Comparison of ENCODE assay signal across 2 cellular contexts in genomic region chr6:131062245-131063027, GRCh38.
TF ChIP-seq lines count a peak whose summit lies in the region.

No MANE protein-coding gene starts in this region.

TF ChIP-seq in HEK293, 187 proteins besides CTCF, POLR2A, EP300 and RAD21 (continued from another document and continues in another):
- TF ChIP-seq PRDM10 (tag by site-specific recombination; IDR thresholded peaks at IDR 0.05) (peak; percentile 47), OVOL3 (tag by site-specific recombination; IDR thresholded peaks at IDR 0.05) (no peak), AEBP2 (tag by site-specific recombination; IDR thresholded peaks at IDR 0.05; ENCODE audit: borderline replicate concordance) (no peak), KLF8 (tag by site-specific recombination; IDR thresholded peaks at IDR 0.05) (no peak), GLIS2 (tag by site-specific recombination; IDR thresholded peaks at IDR 0.05) (peak; percentile 68), ZSCAN4 (tag by site-specific recombination; IDR thresholded peaks at IDR 0.05) (no peak), BCL6B (tag by site-specific recombination; IDR thresholded peaks at IDR 0.05) (no peak), KLF7 (tag by site-specific recombination; IDR thresholded peaks at IDR 0.05; ENCODE audit: borderline replicate concordance) (0 out of 2 replicates have a peak, but pooled peaks have one; percentile 16), ZNF549 (tag by site-specific recombination; IDR thresholded peaks at IDR 0.05) (no peak), ZNF76 (tag by site-specific recombination; IDR thresholded peaks at IDR 0.05; ENCODE audit: borderline replicate concordance, low read depth) (no peak), ZNF426 (tag by site-specific recombination; IDR thresholded peaks at IDR 0.05) (no peak), ZNF843 (tag by site-specific recombination; IDR thresholded peaks at IDR 0.05) (no peak), ZBTB21 (tag by site-specific recombination; IDR thresholded peaks at IDR 0.05) (no peak), ZBTB10 (tag by site-specific recombination; IDR thresholded peaks at IDR 0.05) (peak; percentile 76), ZNF169 (tag by site-specific recombination; IDR thresholded peaks at IDR 0.05) (no peak)

TF ChIP-seq in GM12878, 131 proteins besides CTCF, POLR2A, EP300 and RAD21 (continued from another document):
- TF ChIP-seq SPI1 (IDR thresholded peaks at IDR 0.05; ENCODE audit: borderline replicate concordance, insufficient read depth, low read depth, low read length): no peak
- no peak for TF ChIP-seq PAX5 (IDR thresholded peaks at IDR 0.05; ENCODE audit: borderline replicate concordance, low read depth, low read length)
- TF ChIP-seq POU2F2 (IDR thresholded peaks at IDR 0.05; ENCODE audit: borderline replicate concordance, low read depth, low read length): no peak
- no peak for TF ChIP-seq NR2C2 (IDR thresholded peaks at IDR 0.05; ENCODE audit: borderline replicate concordance, control insufficient read depth, insufficient read length, low read depth)
- no peak for TF ChIP-seq CUX1 (IDR thresholded peaks at IDR 0.05; ENCODE audit: insufficient replicate concordance, low read depth, low read length)
- TF ChIP-seq MTA3 (IDR thresholded peaks at IDR 0.05; ENCODE audit: borderline replicate concordance, low read length): no peak
- TF ChIP-seq BHLHE40 (IDR thresholded peaks at IDR 0.05; ENCODE audit: borderline replicate concordance in 1 of 2, low read depth in 2 of 2, low read length in 1 of 2): peak in 1 of 2 experiments; percentile 34; a peak in 2 of 4 replicates
- peak; percentile 94 for TF ChIP-seq BACH1 (IDR thresholded peaks at IDR 0.05; ENCODE audit: borderline replicate concordance)
- no peak for TF ChIP-seq RELA (IDR thresholded peaks at IDR 0.05; ENCODE audit: borderline replicate concordance, partially characterized antibody)
- TF ChIP-seq WRNIP1 (IDR thresholded peaks at IDR 0.05; ENCODE audit: borderline replicate concordance, low read depth, low read length): no peak
- TF ChIP-seq BCL3 (IDR thresholded peaks at IDR 0.05; ENCODE audit: borderline replicate concordance, insufficient read depth, low read depth, low read length, poor library complexity, severe bottlenecking): no peak
- no peak for TF ChIP-seq NFIC (IDR thresholded peaks at IDR 0.05; ENCODE audit: low read depth, low read length)
- no peak for TF ChIP-seq ZBED1 (IDR thresholded peaks at IDR 0.05; ENCODE audit: borderline replicate concordance)
- TF ChIP-seq MYC (IDR thresholded peaks at IDR 0.05; ENCODE audit: insufficient read depth, insufficient read length, insufficient replicate concordance, low read length, severe bottlenecking): no peak
- no peak for TF ChIP-seq ZNF207 (IDR thresholded peaks at IDR 0.05; ENCODE audit: borderline replicate concordance)
- TF ChIP-seq YBX1 (IDR thresholded peaks at IDR 0.05): no peak
- no peak for TF ChIP-seq ZSCAN29 (IDR thresholded peaks at IDR 0.05)
- TF ChIP-seq BMI1 (IDR thresholded peaks at IDR 0.05; ENCODE audit: borderline replicate concordance): no peak
- TF ChIP-seq EED (IDR thresholded peaks at IDR 0.05; ENCODE audit: low read depth): no peak
- no peak for TF ChIP-seq TARDBP (IDR thresholded peaks at IDR 0.05; ENCODE audit: borderline replicate concordance)
- no peak for TF ChIP-seq IRF4 (IDR thresholded peaks at IDR 0.05; ENCODE audit: low read depth, low read length)
- no peak for TF ChIP-seq ZBTB11 (CRISPR knock-in tag; IDR thresholded peaks at IDR 0.05)
- TF ChIP-seq DPF2 (IDR thresholded peaks at IDR 0.05): peak; percentile 26
- TF ChIP-seq STAT1 (conservative IDR thresholded peaks at IDR 0.05): no peak
- TF ChIP-seq CREM (IDR thresholded peaks at IDR 0.05; ENCODE audit: low read depth): no peak
- TF ChIP-seq CEBPZ (IDR thresholded peaks at IDR 0.05; ENCODE audit: low read depth, low read length): no peak
- no peak for TF ChIP-seq CHD4 (IDR thresholded peaks at IDR 0.05)
- TF ChIP-seq ASH2L (IDR thresholded peaks at IDR 0.05; ENCODE audit: borderline replicate concordance, low read depth): no peak
- TF ChIP-seq ZNF592 (IDR thresholded peaks at IDR 0.05): no peak
- no peak for TF ChIP-seq USF1 (IDR thresholded peaks at IDR 0.05; ENCODE audit: borderline replicate concordance, extremely low read length, insufficient read depth, low read depth, low read length)
